In the genomic region with DNA sequence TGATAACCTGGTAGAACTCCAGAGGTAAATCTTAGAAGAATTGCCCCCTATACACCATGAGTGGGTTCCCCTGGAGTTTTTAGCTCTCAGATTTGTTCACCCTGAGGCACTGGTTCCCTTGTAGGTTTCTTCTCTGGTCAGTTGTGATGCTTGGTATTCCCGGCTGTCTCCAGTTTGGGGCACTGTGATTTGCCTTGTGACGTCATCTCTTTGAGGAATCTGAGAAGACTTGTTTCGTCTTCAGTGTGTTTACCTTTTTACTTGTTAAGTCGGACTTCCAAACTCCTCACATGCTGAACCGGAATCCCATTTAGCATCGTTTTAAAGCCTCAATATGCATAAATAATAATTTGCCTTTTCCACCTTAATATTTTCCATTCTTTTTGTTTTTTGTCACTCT, we compare ENCODE assay signal across 24 cellular contexts. TPM values are rescaled to one million over a fixed set of nuclear protein-coding genes. Genes with fewer than 3 reads are reported as not detected.
"Had no signal": no experiment of that assay in that cellular context is flagged by ENCODE, and none has a peak within 500 bp of the region (broad histone marks: within the 10 kb centered on the region; RNA-seq: fewer than 3 reads in every experiment).

No MANE protein-coding gene starts in this region.

- H3K4me1 ChIP-seq: gastroesophageal sphincter, heart left ventricle, stomach, tibial artery had no signal

- H3K36me3 Mint-ChIP-seq: naive thymus-derived CD4-positive, alpha-beta T cell had no signal

- H3K4me3 Mint-ChIP-seq: naive thymus-derived CD4-positive, alpha-beta T cell; nephron; type B pancreatic cell had no signal

- H3K27me3 ChIP-seq: dorsolateral prefrontal cortex, gastroesophageal sphincter, heart left ventricle, hepatocyte, stomach, tibial artery had no signal

- H3K27me3 Mint-ChIP-seq: type B pancreatic cell had no signal

- H3K4me1 Mint-ChIP-seq: naive thymus-derived CD4-positive, alpha-beta T cell had no signal

- FAIRE-seq: colon, kidney, small intestine had no signal

- H2AFZ ChIP-seq: hepatocyte had no signal

- H3K9me3 ChIP-seq: gastroesophageal sphincter, heart left ventricle, psoas muscle, stomach, tibial artery had no signal

- H3K27ac ChIP-seq: gastroesophageal sphincter, heart left ventricle, hepatocyte, stomach, tibial artery had no signal

- H3K4me3 ChIP-seq: dorsolateral prefrontal cortex, gastroesophageal sphincter, heart left ventricle, hepatocyte, psoas muscle, stomach, tibial artery had no signal

- H3K9me3 Mint-ChIP-seq: naive thymus-derived CD4-positive, alpha-beta T cell; nephron; type B pancreatic cell had no signal

- H3K27ac Mint-ChIP-seq: naive thymus-derived CD4-positive, alpha-beta T cell; type B pancreatic cell had no signal

- DNase-seq: dorsolateral prefrontal cortex; effector CD4-positive, alpha-beta T cell; foreskin fibroblast; heart left ventricle; kidney; mesenchymal stem cell; midbrain; naive thymus-derived CD4-positive, alpha-beta T cell; nucleus accumbens; psoas muscle; right cardiac atrium; small intestine; stimulated activated CD4-positive, alpha-beta T cell treated with anti-CD3 and anti-CD28 coated beads, Interleukin-15, amount 100 ng/mL, for 24 hours; stimulated activated CD4-positive, alpha-beta T cell treated with anti-CD3 and anti-CD28 coated beads, Interleukin-2, amount 100 ng/mL, for 48 hours; stimulated activated CD8-positive, alpha-beta memory T cell treated with anti-CD3 and anti-CD28 coated beads, Interleukin-4, amount 100 ng/mL, for 48 hours; stimulated activated naive CD4-positive, alpha-beta T cell; stomach; tibial artery had no signal

- H3K36me3 ChIP-seq: gastroesophageal sphincter, heart left ventricle, stomach, tibial artery had no signal

- ATAC-seq: gastroesophageal sphincter; heart left ventricle; left lobe of liver; naive thymus-derived CD4-positive, alpha-beta T cell had no signal

- H3K4me2 ChIP-seq: hepatocyte had no signal

RNA-seq across cellular contexts. Expression of gene CECR2, which starts 54.4 kb away (rescaled TPM):
- polyA plus RNA-seq: naive thymus-derived CD4-positive, alpha-beta T cell had no signal
